In genomic region chr6:26213334-26214075, GRCh38 we compare ENCODE assay signal across 1 cellular context.
A peak's percentile ranks its signal among the peaks of the same experiment; 100 is the strongest.
TF ChIP-seq lines count a peak whose summit lies in the region.

No MANE protein-coding gene starts in this region.

TF ChIP-seq in K562, 482 proteins besides CTCF, POLR2A, EP300 and RAD21 (continued from another document):
- no peak for TF ChIP-seq ZBTB43 (CRISPR knock-in tag; IDR thresholded peaks at IDR 0.05)
- TF ChIP-seq CCNT2 (IDR thresholded peaks at IDR 0.05; ENCODE audit: borderline replicate concordance, extremely low read depth, insufficient read length, low read depth, low read length): peak; percentile 32
- TF ChIP-seq CHD2 (IDR thresholded peaks at IDR 0.05; ENCODE audit: low read depth, low read length): peak; percentile 31
- no peak for TF ChIP-seq ZBTB7A (IDR thresholded peaks at IDR 0.05; ENCODE audit: borderline replicate concordance, control insufficient read depth, low read depth, low read length)
- TF ChIP-seq RBM39 (optimal IDR thresholded peaks at IDR 0.05; ENCODE audit: low read depth, low read length): no peak
- no peak for TF ChIP-seq HCFC1 (IDR thresholded peaks at IDR 0.05; ENCODE audit: low read depth, low read length)
- 0 out of 2 replicates have a peak, but pooled peaks have one; percentile 46 for TF ChIP-seq ZNF764 (CRISPR knock-in tag; IDR thresholded peaks at IDR 0.05; ENCODE audit: low read depth)
- 0 out of 2 replicates have a peak, but pooled peaks have one; percentile 29 for TF ChIP-seq HNRNPL (IDR thresholded peaks at IDR 0.05; ENCODE audit: low read depth, low read length)
- TF ChIP-seq POLR2AphosphoS2 (IDR thresholded peaks at IDR 0.05; ENCODE audit: low read length): peak; percentile 5; the same call in 1 of the 2 replicates
- TF ChIP-seq ZNF232 (CRISPR knock-in tag; IDR thresholded peaks at IDR 0.05): no peak
